In genomic region chr20:35385733-35386132, GRCh38 we compare ENCODE assay signal across 25 cellular contexts. TPM values are rescaled to one million over a fixed set of nuclear protein-coding genes. Genes with fewer than 3 reads are reported as not detected.
"Had no signal": no experiment of that assay in that cellular context is flagged by ENCODE, and none has a peak within 500 bp of the region (broad histone marks: within the 10 kb centered on the region; RNA-seq: fewer than 3 reads in every experiment).

No MANE protein-coding gene starts in this region.

- DNase-seq: colonic mucosa; dorsolateral prefrontal cortex; effector CD8-positive, alpha-beta T cell; foreskin keratinocyte; immature natural killer cell; kidney; left cardiac atrium; left ventricle myocardium inferior; lower lobe of right lung; midbrain; nucleus accumbens; right lobe of liver; stimulated activated CD4-positive, alpha-beta T cell treated with anti-CD3 and anti-CD28 coated beads, Interleukin-4, amount 100 ng/mL, for 1 hour; stimulated activated CD8-positive, alpha-beta memory T cell treated with anti-CD3 and anti-CD28 coated beads, Interleukin-4, amount 100 ng/mL, for 48 hours; stimulated activated naive CD8-positive, alpha-beta T cell treated with anti-CD3 and anti-CD28 coated beads, Interleukin-15, amount 100 ng/mL, for 72 hours; testis; upper lobe of right lung had no signal

- H3K4me2 ChIP-seq: neural progenitor cell had no signal

- H3K4me3 ChIP-seq: colonic mucosa, dorsolateral prefrontal cortex, left ventricle myocardium inferior, lower lobe of right lung, neural progenitor cell, prostate gland, right lobe of liver, testis, tibial nerve, upper lobe of right lung, vagina had no signal

- H3K27me3 ChIP-seq: colonic mucosa, dorsolateral prefrontal cortex, foreskin keratinocyte, neural progenitor cell, right lobe of liver, testis, tibial nerve, upper lobe of right lung, vagina had no signal

- H3K4me1 ChIP-seq: colonic mucosa, left ventricle myocardium inferior, lower lobe of right lung, neural progenitor cell, parathyroid adenoma, prostate gland, testis, upper lobe of right lung, vagina had no signal

- H3K36me3 ChIP-seq: colonic mucosa, neural progenitor cell had no signal

- ATAC-seq: esophagus mucosa; foreskin keratinocyte; left cardiac atrium; lower lobe of right lung; natural killer cell treated with Interleukin-12 subunit alpha and Interleukin-12 subunit beta and Interleukin-15 and Interleukin-18, amount 100 ng/mL, for 72 hours; right lobe of liver; stimulated activated effector memory CD8-positive, alpha-beta T cell treated with anti-CD3 and anti-CD28 coated beads, Interleukin-12 subunit alpha, Interleukin-12 subunit beta, amount 100 ng/mL, for 72 hours; stimulated activated naive CD8-positive, alpha-beta T cell treated with anti-CD3 and anti-CD28 coated beads, Interleukin-15, amount 100 ng/mL, for 72 hours; upper lobe of right lung had no signal

- H2AFZ ChIP-seq: neural progenitor cell, parathyroid adenoma had no signal

- H3K9me3 ChIP-seq: colonic mucosa, left ventricle myocardium inferior, lower lobe of right lung, prostate gland, right lobe of liver, testis, tibial nerve, upper lobe of right lung, vagina had no signal

- H3K27ac ChIP-seq: colonic mucosa, dorsolateral prefrontal cortex, foreskin keratinocyte, left ventricle myocardium inferior, lower lobe of right lung, neural progenitor cell, parathyroid adenoma, prostate gland, right lobe of liver, testis, tibial nerve, upper lobe of right lung, vagina had no signal

- H3K9ac ChIP-seq: neural progenitor cell, parathyroid adenoma had no signal

RNA-seq across cellular contexts. Expression of gene GDF5, which starts 52.3 kb away (rescaled TPM):
- total RNA-seq: esophagus mucosa; natural killer cell treated with Interleukin-12 subunit alpha and Interleukin-12 subunit beta and Interleukin-15 and Interleukin-18, amount 100 ng/mL, for 72 hours; right lobe of liver had no signal
- polyA plus RNA-seq: immature natural killer cell had no signal
